ENCODE assay signal across 14 cellular contexts in the genomic region with DNA sequence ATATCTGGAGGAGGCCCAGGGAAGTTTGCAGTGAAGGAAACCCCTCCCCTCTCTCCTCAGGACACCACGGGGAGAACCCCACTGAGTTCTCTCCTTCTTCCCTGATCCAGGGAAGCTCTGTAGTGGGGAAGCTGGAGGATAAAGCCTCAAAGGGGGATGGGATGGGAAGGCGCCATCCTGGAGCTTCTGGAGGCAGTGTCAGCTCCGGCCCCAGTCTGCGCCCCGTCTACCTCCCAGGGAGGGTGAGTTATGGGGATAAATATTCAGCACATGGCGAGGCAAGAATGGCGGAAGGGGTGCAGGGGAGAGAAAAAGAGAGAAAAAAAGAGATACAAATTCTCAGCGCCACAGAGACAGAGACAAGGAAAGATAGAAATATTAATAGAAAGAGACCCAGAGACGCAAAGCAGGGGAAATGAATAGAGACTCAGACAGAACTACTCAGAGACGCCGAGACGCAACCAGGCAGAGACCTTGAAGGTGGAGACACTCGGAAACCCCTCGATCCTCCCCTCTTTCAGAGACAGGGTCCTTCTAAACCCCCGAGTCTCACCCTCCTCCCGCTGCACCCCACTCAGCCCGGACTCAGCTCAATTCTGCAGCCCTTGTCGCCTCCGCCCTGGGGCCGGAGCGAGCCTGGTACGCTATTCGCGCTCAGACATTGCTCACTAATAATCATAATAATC. TPM values are rescaled to one million over a fixed set of nuclear protein-coding genes. Genes with fewer than 3 reads are reported as not detected.
A peak's percentile ranks its signal among the peaks of the same experiment; 100 is the strongest.
DNase-seq lines count a peak whose midpoint lies in the region; ATAC-seq and TF ChIP-seq lines count a peak whose summit lies in the region.
"Had no signal": no experiment of that assay in that cellular context is flagged by ENCODE, and none has a peak within 500 bp of the region (broad histone marks: within the 10 kb centered on the region; RNA-seq: fewer than 3 reads in every experiment).

No MANE protein-coding gene starts in this region.

- intact Hi-C loops in dorsolateral prefrontal cortex (cut with DNase I), result loop anchor here in 1 of 2 donors (5.0 kb wide), 1 partner anchor 65 kb away; no protein-coding TSS in a partner anchor
- intact Hi-C loops in posterior vena cava (cut with DNase I), result no loop called here

- H3K79me2 ChIP-seq in neural progenitor cell (ENCODE audit: low read depth), result no peaks in the 10 kb centered on the region

- H3K36me3 Mint-ChIP-seq in CD4-positive, CD25-positive, alpha-beta regulatory T cell, result no peaks in the 10 kb centered on the region
- no peaks in the 10 kb centered on the region for H3K36me3 Mint-ChIP-seq in neural progenitor cell
- H3K36me3 Mint-ChIP-seq: CD8-positive, alpha-beta T cell had no signal

- H3K9me3 Mint-ChIP-seq in CD4-positive, CD25-positive, alpha-beta regulatory T cell, result peaks cover 0 to 2% (median 0%) of the 10 kb centered on the region in 7 donors
- H3K9me3 Mint-ChIP-seq in neural progenitor cell, result no peaks in the 10 kb centered on the region
- H3K9me3 Mint-ChIP-seq: CD8-positive, alpha-beta T cell; central memory CD8-positive, alpha-beta T cell had no signal

- no peaks in the 10 kb centered on the region for H3K9me3 ChIP-seq in CD4-positive, CD25-positive, alpha-beta regulatory T cell (ENCODE audit: control insufficient read depth in 2 of 2, low read length in 2 of 2)
- no peaks in the 10 kb centered on the region for H3K9me3 ChIP-seq in neural progenitor cell (ENCODE audit: low read depth)
- H3K9me3 ChIP-seq: right lobe of liver, uterus had no signal

- peak overlapping the region; percentile 100 for H3K4me2 ChIP-seq in neural progenitor cell

- H3K9ac ChIP-seq in neural progenitor cell, result no peak overlapping the region

- peaks cover 0 to 13% (median 7%) of the 10 kb centered on the region in 4 donors for H3K4me1 Mint-ChIP-seq in CD4-positive, CD25-positive, alpha-beta regulatory T cell
- peaks cover 15% of the 10 kb centered on the region for H3K4me1 Mint-ChIP-seq in neural progenitor cell

- H3K4me3 ChIP-seq in CD4-positive, CD25-positive, alpha-beta regulatory T cell (ENCODE audit: low read depth, low read length), result no peak overlapping the region
- H3K4me3 ChIP-seq in HFF-Myc (replicated peaks; ENCODE audit: low read depth, low read length) (peak overlapping the region; percentile 36), dorsolateral prefrontal cortex (peak overlapping the region in 58 of 59 donors; percentile 24 to 71 (median 58)), neural progenitor cell (peak overlapping the region; percentile 66)

- H4K20me1 ChIP-seq in neural progenitor cell (ENCODE audit: low read depth), result peaks cover 15% of the 10 kb centered on the region

- no peaks in the 10 kb centered on the region for H3K36me3 ChIP-seq in CD4-positive, CD25-positive, alpha-beta regulatory T cell (ENCODE audit: control insufficient read depth, insufficient read depth, low read length)
- H3K36me3 ChIP-seq in neural progenitor cell, result no peaks in the 10 kb centered on the region
- H3K36me3 ChIP-seq: right lobe of liver, uterus had no signal

- H3K27ac ChIP-seq in CD4-positive, CD25-positive, alpha-beta regulatory T cell (ENCODE audit: insufficient read depth, low read length, poor library complexity, severe bottlenecking), result no peak overlapping the region
- H3K27ac ChIP-seq in dorsolateral prefrontal cortex (peak overlapping the region in 36 of 59 donors; percentile 11 to 81 (median 48)), neural progenitor cell (no peak overlapping the region)
- H3K27ac ChIP-seq: right lobe of liver, uterus had no signal

- no peak overlapping the region for H3K27ac Mint-ChIP-seq in CD4-positive, CD25-positive, alpha-beta regulatory T cell
- no peak overlapping the region for H3K27ac Mint-ChIP-seq in neural progenitor cell
- H3K27ac Mint-ChIP-seq: CD8-positive, alpha-beta T cell had no signal

- H2AFZ ChIP-seq in neural progenitor cell (replicated peaks), result no peak overlapping the region

- peak overlapping the region in 3 of 4 donors; percentile 78 to 83 (median 79) for H3K4me3 Mint-ChIP-seq in CD4-positive, CD25-positive, alpha-beta regulatory T cell
- no peak overlapping the region for H3K4me3 Mint-ChIP-seq in neural progenitor cell
- H3K4me3 Mint-ChIP-seq: CD8-positive, alpha-beta T cell; central memory CD8-positive, alpha-beta T cell had no signal

- no peak for ATAC-seq in CD4-positive, CD25-positive, alpha-beta regulatory T cell (ENCODE audit: low read depth in 2 of 2)
- ATAC-seq: CD8-positive, alpha-beta T cell had no signal

- peaks cover 19% of the 10 kb centered on the region for H3K4me1 ChIP-seq in CD4-positive, CD25-positive, alpha-beta regulatory T cell (ENCODE audit: control insufficient read depth, insufficient read depth, low read length, poor library complexity, severe bottlenecking)
- H3K4me1 ChIP-seq in neural progenitor cell, result peaks cover 6% of the 10 kb centered on the region
- H3K4me1 ChIP-seq: uterus had no signal

- DNase-seq in CD4-positive, CD25-positive, alpha-beta regulatory T cell, result no peak
- DNase-seq in HFF-Myc (ENCODE audit: extremely low read depth, low read depth), result no peak
- DNase-seq in dorsolateral prefrontal cortex, result no peak
- no peak for DNase-seq in neural progenitor cell (ENCODE audit: low spot score)
- no peak for DNase-seq in stimulated activated naive CD4-positive, alpha-beta T cell (lab: John Stamatoyannopoulos, UW)
- DNase-seq in posterior vena cava (ENCODE audit: low spot score), result no peak
- DNase-seq in EL, result no peak
- no peak for DNase-seq in kidney glomerular epithelial cell (lab: John Stamatoyannopoulos, UW)
- DNase-seq: activated T-cell treated with anti-CD3 and anti-CD28 coated beads for 4 hours; CD8-positive, alpha-beta T cell; NCI-H2081 treated with DMSO at 0.1 percent for 48 hours; right lobe of liver; uterus had no signal

- H3K27me3 Mint-ChIP-seq in CD4-positive, CD25-positive, alpha-beta regulatory T cell, result peaks cover 24% of the 10 kb centered on the region
- peaks cover 9% of the 10 kb centered on the region for H3K27me3 Mint-ChIP-seq in neural progenitor cell (ENCODE audit: insufficient read depth, low read depth)

- peaks cover 14% of the 10 kb centered on the region for H3K27me3 ChIP-seq in CD4-positive, CD25-positive, alpha-beta regulatory T cell (ENCODE audit: control insufficient read depth, insufficient read depth, low read length)
- H3K27me3 ChIP-seq in dorsolateral prefrontal cortex, result peaks cover 0 to 33% (median 5%) of the 10 kb centered on the region in 45 donors
- peaks cover 41% of the 10 kb centered on the region for H3K27me3 ChIP-seq in neural progenitor cell
- H3K27me3 ChIP-seq: right lobe of liver had no signal

- TF ChIP-seq CTCF in HFF-Myc (IDR thresholded peaks at IDR 0.05; ENCODE audit: low read depth, low read length, missing control alignments) (no peak), dorsolateral prefrontal cortex (IDR thresholded peaks at IDR 0.05 in 54 of 56, conservative IDR thresholded peaks at IDR 0.05 in 2 of 56; ENCODE audit: low read depth in 1 of 56, partially characterized antibody in 56 of 56) (no peak), neural progenitor cell (IDR thresholded peaks at IDR 0.05) (no peak)

- H3F3A ChIP-seq in neural progenitor cell (ENCODE audit: low read depth), result no peaks in the 10 kb centered on the region

RNA-seq across cellular contexts. Expression of gene OLFM2, which starts 23.6 kb away (rescaled TPM):
- total RNA-seq in CD4-positive, CD25-positive, alpha-beta regulatory T cell, result 7.7 TPM
- polyA plus RNA-seq in CD4-positive, CD25-positive, alpha-beta regulatory T cell, result 10 to 100 TPM; 14.2 to 22.4 (median 14.6) TPM
- total RNA-seq in dorsolateral prefrontal cortex, result 100 to 1,000 TPM in 76 of 120 experiments, 10 to 100 TPM in 44; 50.2 to 350 (median 106) TPM
- 11.4 and 26.4 TPM in 2 replicates for total RNA-seq in neural progenitor cell (ENCODE audit: low replicate concordance)
- total RNA-seq in posterior vena cava, result 1 to 10 TPM; 4.0 to 5.2 TPM

Comparison
In these comparisons a context has a peak if more than half of its experiments do, and no peak if none do; other contexts are left out.
1. H3K27ac ChIP-seq: peak in dorsolateral prefrontal cortex (36 of 59); none in CD4-positive, CD25-positive, alpha-beta regulatory T cell (single experiment) and neural progenitor cell (single experiment).